13 cellular contexts compared by ENCODE assay signal in genomic region chr6:90044833-90045337, GRCh38.
DNase-seq lines count a peak whose midpoint lies in the region; ATAC-seq, FAIRE-seq and TF ChIP-seq lines count a peak whose summit lies in the region.
"Had no signal": no experiment of that assay in that cellular context is flagged by ENCODE, and none has a peak within 500 bp of the region (broad histone marks: within the 10 kb centered on the region; RNA-seq: fewer than 3 reads in every experiment).

No MANE protein-coding gene starts in this region.

- no peak for TF ChIP-seq CTCF in endothelial cell of umbilical vein (IDR thresholded peaks at IDR 0.05; ENCODE audit: extremely low read depth in 1 of 2, insufficient read depth in 1 of 2, low read depth in 1 of 2, low read length in 2 of 2)

- dilution Hi-C loops in endothelial cell of umbilical vein (cut with MboI; ENCODE audit: extremely low pct_ligation_motif_present, low sequenced_read_pairs), result no loop called here

- DNase-seq in activated CD4-positive, CD25-positive, alpha-beta regulatory T cell (lab: John Stamatoyannopoulos, UW), result no peak
- DNase-seq in SJSA1 (ENCODE audit: low read depth in 1 of 2, low spot score in 2 of 2) (peak in 1 of 2 experiments; percentile 47), endothelial cell of umbilical vein (ENCODE audit: low read depth, low spot score) (peak; percentile 76), middle frontal gyrus (ENCODE audit: extremely low spot score, low spot score) (no peak), NCI-H1048 (lab: John Stamatoyannopoulos, UW) (no peak), NK-92 (lab: John Stamatoyannopoulos, UW; ENCODE audit: unreplicated experiment) (no peak)
- DNase-seq: glutamatergic neuron; NCI-H2081; sigmoid colon; stimulated activated CD8-positive, alpha-beta memory T cell treated with anti-CD3 and anti-CD28 coated beads, Interleukin-4, amount 100 ng/mL, for 48 hours had no signal

- H3K4me2 ChIP-seq in endothelial cell of umbilical vein (ENCODE audit: insufficient read depth, low read length), result no peak overlapping the region
- H3K4me2 ChIP-seq in skeletal muscle satellite cell (ENCODE audit: low read length), result peak overlapping the region; percentile 26
- H3K4me2 ChIP-seq: A549 had no signal

- H3K4me1 ChIP-seq in SJSA1 (replicated peaks) (peaks cover 28% of the 10 kb centered on the region), endothelial cell of umbilical vein (ENCODE audit: control insufficient read depth, extremely low read depth, insufficient read depth, low read length) (peaks cover 16% of the 10 kb centered on the region), skeletal muscle satellite cell (ENCODE audit: control insufficient read depth, insufficient read depth, low read length) (peaks cover 32% of the 10 kb centered on the region)
- H3K4me1 ChIP-seq: A549, sigmoid colon had no signal

- ATAC-seq in activated CD4-positive, CD25-positive, alpha-beta regulatory T cell treated with anti-CD3 and anti-CD28 coated beads, Interleukin-2, amount 50 U/mL, for 24 hours, result peak; percentile 63 to 67
- ATAC-seq: A549 had no signal

- TF ChIP-seq POLR2A in endothelial cell of umbilical vein (IDR thresholded peaks at IDR 0.05; ENCODE audit: low read depth, low read length), result no peak

- H2AFZ ChIP-seq in endothelial cell of umbilical vein (ENCODE audit: low read depth, low read length), result no peak overlapping the region

- no peaks in the 10 kb centered on the region for H3K36me3 ChIP-seq in SJSA1
- no peaks in the 10 kb centered on the region for H3K36me3 ChIP-seq in endothelial cell of umbilical vein (ENCODE audit: control insufficient read depth in 2 of 2, extremely low read depth in 1 of 2, insufficient read depth in 2 of 2, low read length in 2 of 2)
- H3K36me3 ChIP-seq in skeletal muscle satellite cell (ENCODE audit: insufficient read depth, low read length), result no peaks in the 10 kb centered on the region
- H3K36me3 ChIP-seq: sigmoid colon had no signal

- H4K20me1 ChIP-seq in endothelial cell of umbilical vein (replicated peaks; ENCODE audit: control insufficient read depth, extremely low read depth, insufficient read depth, low read length), result no peaks in the 10 kb centered on the region

- intact Hi-C loops in endothelial cell of umbilical vein (cut with micrococcal nuclease), result loop anchor here (1.0 to 5.0 kb wide), 3 partner anchors 36 to 240 kb away; no protein-coding TSS in a partner anchor

- H3K9me1 ChIP-seq in endothelial cell of umbilical vein (replicated peaks; ENCODE audit: control insufficient read depth, extremely low read depth, insufficient read depth, low read length), result no peaks in the 10 kb centered on the region

- H3K27ac ChIP-seq in SJSA1 (peak overlapping the region; percentile 34; the same call in 1 of the 2 replicates), endothelial cell of umbilical vein (ENCODE audit: insufficient read depth, low read depth, low read length) (peak overlapping the region; percentile 62)
- H3K27ac ChIP-seq: A549, sigmoid colon had no signal

- H3K9me3 ChIP-seq in SJSA1 (replicated peaks), result no peaks in the 10 kb centered on the region; the same call in 1 of the 2 replicates
- no peaks in the 10 kb centered on the region for H3K9me3 ChIP-seq in endothelial cell of umbilical vein (replicated peaks; ENCODE audit: control insufficient read depth, insufficient read depth, low read length)
- no peaks in the 10 kb centered on the region for H3K9me3 ChIP-seq in skeletal muscle satellite cell (replicated peaks; ENCODE audit: low read length)
- H3K9me3 ChIP-seq: A549, sigmoid colon had no signal

- H3K27me3 ChIP-seq in SJSA1 (replicated peaks), result no peaks in the 10 kb centered on the region
- H3K27me3 ChIP-seq in endothelial cell of umbilical vein (ENCODE audit: control insufficient read depth in 2 of 2, insufficient read depth in 2 of 2, low read length in 2 of 2), result no peaks in the 10 kb centered on the region
- no peaks in the 10 kb centered on the region for H3K27me3 ChIP-seq in skeletal muscle satellite cell (ENCODE audit: control insufficient read depth, insufficient read depth, low read length)
- H3K27me3 ChIP-seq: sigmoid colon had no signal

- no peaks in the 10 kb centered on the region for H3K79me2 ChIP-seq in endothelial cell of umbilical vein (ENCODE audit: control insufficient read depth, insufficient read depth, low read length)

- no TSS peak for BruUV-seq in endothelial cell of umbilical vein (replicated peaks; lab: Mats Ljungman, UMichigan)

- POLR2A ChIA-PET in endothelial cell of umbilical vein (lab: Charles Lee), result no interaction called here

- H3K9ac ChIP-seq in endothelial cell of umbilical vein (replicated peaks; ENCODE audit: extremely low read depth, insufficient read depth, low read length) (no peak overlapping the region), skeletal muscle satellite cell (ENCODE audit: low read depth, low read length) (peak overlapping the region; percentile 24)

- peak; percentile 86 for FAIRE-seq in endothelial cell of umbilical vein (lab: Jason Lieb, UNC)
- FAIRE-seq: A549 had no signal

- CTCF ChIA-PET in endothelial cell of umbilical vein (lab: Charles Lee), result interaction anchor here (1.0 to 1.4 kb wide), 2 partner anchors 101 to 240 kb away, joined by 3 read pairs; no protein-coding TSS in a partner anchor

- H3K4me3 ChIP-seq in SJSA1 (no peak overlapping the region), endothelial cell of umbilical vein (replicated peaks in 1 of 3; ENCODE audit: insufficient read depth in 1 of 3, low read depth in 1 of 3, low read length in 3 of 3) (no peak overlapping the region), skeletal muscle satellite cell (ENCODE audit: low read length) (no peak overlapping the region)
- H3K4me3 ChIP-seq: A549, sigmoid colon had no signal

TF ChIP-seq in endothelial cell of umbilical vein, 7 proteins besides CTCF, POLR2A, EP300 and RAD21:
- TF ChIP-seq POLR2AphosphoS5 (IDR thresholded peaks at IDR 0.05; ENCODE audit: insufficient read depth, low read depth, low read length) (peak; percentile 54), MYC (IDR thresholded peaks at IDR 0.05; ENCODE audit: low read depth, low read length) (no peak), GATA2 (IDR thresholded peaks at IDR 0.05; ENCODE audit: insufficient read depth, insufficient read length, low read depth, low read length) (peak; percentile 94), FOS (IDR thresholded peaks at IDR 0.05; ENCODE audit: borderline replicate concordance, insufficient read depth, low read length) (peak; percentile 49), MAX (IDR thresholded peaks at IDR 0.05; ENCODE audit: insufficient read depth, insufficient read length) (no peak), EZH2 (IDR thresholded peaks at IDR 0.05; ENCODE audit: borderline replicate concordance, low read depth, low read length, severe bottlenecking) (no peak), JUN (IDR thresholded peaks at IDR 0.05; ENCODE audit: borderline replicate concordance, insufficient read depth, insufficient read length, low read depth) (peak; percentile 73)
